Comparison of ENCODE assay signal across 13 cellular contexts in genomic region chr2:37775908-37776250, GRCh38.
DNase-seq lines count a peak whose midpoint lies in the region; ATAC-seq and TF ChIP-seq lines count a peak whose summit lies in the region.
"Had no signal": no experiment of that assay in that cellular context is flagged by ENCODE, and none has a peak within 500 bp of the region (broad histone marks: within the 10 kb centered on the region; RNA-seq: fewer than 3 reads in every experiment).

No MANE protein-coding gene starts in this region.

- TF ChIP-seq CTCF in SK-N-SH (IDR thresholded peaks at IDR 0.05) (no peak), fibroblast of the aortic adventitia (IDR thresholded peaks at IDR 0.05; ENCODE audit: insufficient read depth, low read length) (no peak), prostate gland (IDR thresholded peaks at IDR 0.05) (no peak), GM13976 (IDR thresholded peaks at IDR 0.05; ENCODE audit: borderline replicate concordance, control extremely low read depth, extremely low read depth, insufficient read depth, missing control alignments) (no peak)

- peak overlapping the region; percentile 86 to 95 for H3K27ac ChIP-seq in SK-N-SH (ENCODE audit: low read depth in 2 of 2, low read length in 1 of 2)
- peak overlapping the region; percentile 69 to 77 for H3K27ac ChIP-seq in prostate gland
- H3K27ac ChIP-seq: SK-N-MC had no signal

- DNase-seq in EH (ENCODE audit: low read depth) = peak; percentile 91
- DNase-seq in SK-N-SH = no peak
- DNase-seq in fibroblast of the aortic adventitia (ENCODE audit: low read depth) = peak; percentile 89
- DNase-seq in prostate gland (ENCODE audit: low spot score) = peak; percentile 55
- no peak for DNase-seq in DMS114 treated with DMSO at 0.1 percent for 48 hours (lab: John Stamatoyannopoulos, UW; ENCODE audit: unreplicated experiment)
- DNase-seq in NCI-H1436 treated with DMSO at 0.1 percent for 48 hours (lab: John Stamatoyannopoulos, UW) = no peak
- DNase-seq in GM13976 (ENCODE audit: low spot score) = no peak
- DNase-seq: activated CD8-positive, alpha-beta memory T cell treated with anti-CD3 and anti-CD28 coated beads, Interleukin-2, amount 10 ng/mL, durations not matched to agents 7 days and 5 days; central memory CD4-positive, alpha-beta T cell; NCI-H1436 had no signal

- H3F3A ChIP-seq in SK-N-SH (replicated peaks; ENCODE audit: insufficient read depth) = peaks cover 37% of the 10 kb centered on the region

- peaks cover 45 to 61% of the 10 kb centered on the region in 2 experiments for H3K4me1 ChIP-seq in SK-N-SH (ENCODE audit: control insufficient read depth in 1 of 2, insufficient read depth in 2 of 2, low read depth in 1 of 2, low read length in 1 of 2)
- H3K4me1 ChIP-seq in prostate gland (replicated peaks) = no peaks in the 10 kb centered on the region

- in situ Hi-C loops in GM13976 (cut with MboI; ENCODE audit: low sequenced_read_pairs, unreplicated experiment) = no loop called here

- no peaks in the 10 kb centered on the region for H3K36me3 ChIP-seq in SK-N-SH (replicated peaks in 1 of 2; ENCODE audit: control insufficient read depth in 1 of 2, insufficient read depth in 2 of 2, low read length in 1 of 2)
- H3K36me3 ChIP-seq in prostate gland = no peaks in the 10 kb centered on the region

- no peak for TF ChIP-seq RAD21 in SK-N-SH (IDR thresholded peaks at IDR 0.05; ENCODE audit: low read length)

- WGBS in SK-N-SH (ENCODE audit: low lambda C conversion rate) = 30% methylated on average over 3 of the region's 3 CpGs
- WGBS in prostate gland = 9% methylated on average over 3 of the region's 3 CpGs

- intact Hi-C loops in prostate gland (cut with DNase I) = loop anchor here (5.0 kb wide), 1 partner anchor 94 kb away; no protein-coding TSS in a partner anchor

- H4K20me1 ChIP-seq in SK-N-SH (ENCODE audit: insufficient read depth) = no peaks in the 10 kb centered on the region

- POLR2A ChIA-PET in SK-N-SH (lab: Yijun Ruan, JAX) = no interaction called here

- no peak for ATAC-seq in HG02973 (IDR thresholded peaks at IDR 0.05; ENCODE audit: unreplicated experiment)
- ATAC-seq: activated CD8-positive, alpha-beta memory T cell treated with anti-CD3 and anti-CD28 coated beads, Interleukin-2, amount 10 ng/mL, durations not matched to agents 7 days and 5 days had no signal

- H3K4me3 ChIP-seq in SK-N-SH (ENCODE audit: low read depth in 2 of 2, low read length in 1 of 2) = no peak overlapping the region; a peak in 1 of 4 replicates
- no peak overlapping the region for H3K4me3 ChIP-seq in fibroblast of the aortic adventitia (ENCODE audit: low read depth, low read length)
- no peak overlapping the region for H3K4me3 ChIP-seq in prostate gland
- H3K4me3 ChIP-seq: SK-N-MC, skin epidermis had no signal

- TF ChIP-seq EP300 in SK-N-SH (IDR thresholded peaks at IDR 0.05; ENCODE audit: borderline replicate concordance in 1 of 2, low read depth in 1 of 2, low read length in 1 of 2) = no peak

- H3K79me2 ChIP-seq in SK-N-SH (ENCODE audit: insufficient read depth) = no peaks in the 10 kb centered on the region

- H3K27me3 ChIP-seq in SK-N-SH (ENCODE audit: insufficient read depth) = no peaks in the 10 kb centered on the region
- no peaks in the 10 kb centered on the region for H3K27me3 ChIP-seq in prostate gland (replicated peaks; ENCODE audit: insufficient read depth)

- no peaks in the 10 kb centered on the region for H3K9me2 ChIP-seq in SK-N-SH

- H3K9ac ChIP-seq in SK-N-SH = peak overlapping the region; percentile 61; the same call in 1 of the 2 replicates

- no peak overlapping the region for H2AFZ ChIP-seq in SK-N-SH (ENCODE audit: low read depth)

- CTCF ChIA-PET in SK-N-SH (lab: Yijun Ruan, JAX) = interaction anchor here (1.0 kb wide), 1 partner anchor 19 kb away, joined by 3 read pairs; no protein-coding TSS in a partner anchor

- peak overlapping the region; percentile 74 for H3K4me2 ChIP-seq in SK-N-SH

- no peaks in the 10 kb centered on the region for H3K9me3 ChIP-seq in SK-N-SH
- no peaks in the 10 kb centered on the region for H3K9me3 ChIP-seq in prostate gland

- no peak for TF ChIP-seq POLR2A in prostate gland (IDR thresholded peaks at IDR 0.05)

TF ChIP-seq in SK-N-SH, 30 proteins besides CTCF, POLR2A, EP300 and RAD21:
- no peak for TF ChIP-seq IRF3 (IDR thresholded peaks at IDR 0.05; ENCODE audit: low read depth, low read length)
- TF ChIP-seq TAF1 (IDR thresholded peaks at IDR 0.05; ENCODE audit: borderline replicate concordance, low read depth, low read length) = peak; percentile 23; the same call in 1 of the 2 replicates
- TF ChIP-seq POLR2AphosphoS5 (IDR thresholded peaks at IDR 0.05; ENCODE audit: low read depth, low read length) = no peak
- TF ChIP-seq ELF1 (IDR thresholded peaks at IDR 0.05) = no peak
- peak; percentile 72 for TF ChIP-seq MAX (IDR thresholded peaks at IDR 0.05; ENCODE audit: low read depth)
- TF ChIP-seq GABPA (IDR thresholded peaks at IDR 0.05; ENCODE audit: low read depth) = no peak
- TF ChIP-seq REST (IDR thresholded peaks at IDR 0.05; ENCODE audit: low read depth, low read length) = no peak
- no peak for TF ChIP-seq GATA2 (CRISPR knock-in tag; IDR thresholded peaks at IDR 0.05)

Comparison
In these comparisons a context has a peak if more than half of its experiments do, and no peak if none do; other contexts are left out.
1. DNase-seq: peak in EH (single experiment), fibroblast of the aortic adventitia (single experiment) and prostate gland (single experiment); none in SK-N-SH (single experiment), DMS114 treated with DMSO at 0.1 percent for 48 hours (single experiment), NCI-H1436 treated with DMSO at 0.1 percent for 48 hours (single experiment) and GM13976 (single experiment).